8 cellular contexts compared by ENCODE assay signal in the genomic region with DNA sequence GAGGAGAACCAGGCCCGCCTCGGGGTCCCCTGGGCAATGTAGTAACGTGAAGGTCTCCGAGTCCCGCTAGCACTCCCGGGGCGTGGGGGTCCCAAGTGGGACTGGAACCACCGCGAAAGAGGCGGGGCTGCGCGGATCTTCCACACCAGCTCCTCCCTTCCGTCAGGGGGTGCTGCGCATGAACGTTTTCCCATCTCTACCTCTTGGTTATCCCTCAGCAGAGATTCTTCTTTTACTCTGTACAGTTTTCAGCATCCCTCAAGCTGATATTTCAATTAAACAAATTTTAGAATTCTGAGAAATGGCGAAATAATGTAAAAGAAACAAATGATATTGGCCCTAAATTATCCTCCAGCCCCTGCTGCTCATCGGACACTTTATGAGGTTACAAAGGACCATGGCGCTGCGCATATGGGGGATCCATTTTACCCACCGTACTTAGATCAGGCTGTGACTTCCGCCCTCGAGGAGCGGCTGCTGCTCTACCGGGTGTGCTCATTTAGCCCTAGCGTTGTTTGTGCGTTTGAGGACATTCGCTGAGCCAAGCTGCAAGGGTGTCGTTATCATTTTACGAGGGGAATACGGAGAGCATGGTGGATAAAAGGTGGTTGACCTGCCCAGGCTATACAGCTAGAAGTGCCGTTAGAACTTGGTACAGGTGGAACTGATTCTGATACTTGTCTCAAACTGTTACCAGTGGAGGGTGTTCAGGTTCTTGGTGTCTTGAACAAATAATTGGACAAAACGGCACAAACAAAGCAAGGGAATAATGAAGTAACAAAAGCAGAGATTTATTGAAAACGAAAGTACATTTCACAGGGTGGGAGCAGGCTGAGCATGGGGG.
DNase-seq lines count a peak whose midpoint lies in the region; ATAC-seq and TF ChIP-seq lines count a peak whose summit lies in the region.

No MANE protein-coding gene starts in this region.

- TF ChIP-seq POLR2A in GM10847 (IDR thresholded peaks at IDR 0.05; ENCODE audit: extremely low read depth, insufficient read length) (peak; percentile 57), NB4 (IDR thresholded peaks at IDR 0.05; ENCODE audit: extremely low read depth, insufficient read length) (peak; percentile 82), tibial nerve (IDR thresholded peaks at IDR 0.05) (peak in 1 of 2 donors; percentile 12)

- DNase-seq in NB4 (ENCODE audit: low read depth) (peak; percentile 95), cardiac septum (ENCODE audit: low spot score) (peak; percentile 84), tibial nerve (ENCODE audit: low spot score in 2 of 2) (peak; percentile 60 to 76)
- peak; percentile 69 for DNase-seq in activated naive CD8-positive, alpha-beta T cell treated with anti-CD3 and anti-CD28 coated beads, Interleukin-2, amount 10 ng/mL, durations not matched to agents 7 days and 5 days

- peaks cover 13% of the 10 kb centered on the region for H3K4me1 Mint-ChIP-seq in activated naive CD8-positive, alpha-beta T cell treated with anti-CD3 and anti-CD28 coated beads, Interleukin-2, amount 10 ng/mL, durations not matched to agents 7 days and 5 days

- POLR2A ChIA-PET in activated naive CD8-positive, alpha-beta T cell treated with anti-CD3 and anti-CD28 coated beads, Interleukin-2, amount 10 ng/mL, durations not matched to agents 7 days and 5 days (lab: Charles Lee): interaction anchor here (0.6 to 1.6 kb wide), 7 partner anchors 75 to 1821 kb away, joined by 3 to 16 read pairs (median 4); partner anchors contain the start of genes CHD6 and SRSF6

- peak in 1 of 2 donors; percentile 82 for TF ChIP-seq EP300 in tibial nerve (IDR thresholded peaks at IDR 0.05)

- H3K9me3 ChIP-seq in parathyroid adenoma (ENCODE audit: control insufficient read depth, low read length) (no peaks in the 10 kb centered on the region), tibial nerve (no peaks in the 10 kb centered on the region)

- H3K36me3 ChIP-seq in parathyroid adenoma (ENCODE audit: control insufficient read depth, insufficient read depth, low read length): no peaks in the 10 kb centered on the region
- no peaks in the 10 kb centered on the region for H3K36me3 ChIP-seq in tibial nerve

- H3K36me3 Mint-ChIP-seq in activated naive CD8-positive, alpha-beta T cell treated with anti-CD3 and anti-CD28 coated beads, Interleukin-2, amount 10 ng/mL, durations not matched to agents 7 days and 5 days: no peaks in the 10 kb centered on the region

- H3K27ac ChIP-seq in parathyroid adenoma (peak overlapping the region; percentile 90), tibial nerve (peak overlapping the region; percentile 32 to 96 (median 90))

- peak overlapping the region; percentile 82 for H3K4me3 ChIP-seq in NB4 (ENCODE audit: low read depth, low read length)
- peak overlapping the region; percentile 83 for H3K4me3 ChIP-seq in parathyroid adenoma (ENCODE audit: low read depth, low read length)
- peak overlapping the region; percentile 59 to 88 (median 62) for H3K4me3 ChIP-seq in tibial nerve

- peak overlapping the region; percentile 98 for H2AFZ ChIP-seq in parathyroid adenoma

- H3K9ac ChIP-seq in parathyroid adenoma: peak overlapping the region; percentile 74

- H3K27me3 Mint-ChIP-seq in activated naive CD8-positive, alpha-beta T cell treated with anti-CD3 and anti-CD28 coated beads, Interleukin-2, amount 10 ng/mL, durations not matched to agents 7 days and 5 days: no peaks in the 10 kb centered on the region

- peak overlapping the region; percentile 92 for H3K27ac Mint-ChIP-seq in activated naive CD8-positive, alpha-beta T cell treated with anti-CD3 and anti-CD28 coated beads, Interleukin-2, amount 10 ng/mL, durations not matched to agents 7 days and 5 days

- no peaks in the 10 kb centered on the region for H3K79me2 ChIP-seq in parathyroid adenoma

- 0 to 1% methylated on average over 33 of the region's 33 CpGs for WGBS in tibial nerve, 2 donors

- ATAC-seq in HG02571 (IDR thresholded peaks at IDR 0.05; ENCODE audit: unreplicated experiment) (peak; percentile 85), SK-N-SH treated with all-trans-retinoic acid at 6 μM for 48 hours (peak; percentile 96)
- peak; percentile 89 for ATAC-seq in activated naive CD8-positive, alpha-beta T cell treated with anti-CD3 and anti-CD28 coated beads, Interleukin-2, amount 10 ng/mL, durations not matched to agents 7 days and 5 days (ENCODE audit: low read depth)

- H3K4me2 ChIP-seq in parathyroid adenoma (ENCODE audit: low read length): peak overlapping the region; percentile 61

- H3K27me3 ChIP-seq in parathyroid adenoma (ENCODE audit: control insufficient read depth, insufficient read depth, low read length): no peaks in the 10 kb centered on the region
- H3K27me3 ChIP-seq in tibial nerve: no peaks in the 10 kb centered on the region

- no peaks in the 10 kb centered on the region for H3K9me3 Mint-ChIP-seq in activated naive CD8-positive, alpha-beta T cell treated with anti-CD3 and anti-CD28 coated beads, Interleukin-2, amount 10 ng/mL, durations not matched to agents 7 days and 5 days

- H3K4me1 ChIP-seq in parathyroid adenoma: peaks cover 3% of the 10 kb centered on the region
- peaks cover 0 to 16% (median 5%) of the 10 kb centered on the region in 4 donors for H3K4me1 ChIP-seq in tibial nerve

- intact Hi-C loops in cardiac septum (cut with DNase I): loop anchor here (5.0 to 10.0 kb wide), 5 partner anchors 76 to 549 kb away; partner anchors contain the start of genes CHD6 and LPIN3

- peak overlapping the region; percentile 87 for H3K4me3 Mint-ChIP-seq in activated naive CD8-positive, alpha-beta T cell treated with anti-CD3 and anti-CD28 coated beads, Interleukin-2, amount 10 ng/mL, durations not matched to agents 7 days and 5 days

- TF ChIP-seq CTCF in NB4 (IDR thresholded peaks at IDR 0.05; ENCODE audit: low read depth, low read length) (peak; percentile 52), parathyroid adenoma (IDR thresholded peaks at IDR 0.05) (peak; percentile 48), tibial nerve (IDR thresholded peaks at IDR 0.05) (peak; percentile 31 to 68 (median 56))

TF ChIP-seq in SK-N-SH treated with all-trans-retinoic acid at 6 μM for 48 hours, 23 proteins besides CTCF, POLR2A, EP300 and RAD21:
- TF ChIP-seq SNAI2 (CRISPR knock-in tag; IDR thresholded peaks at IDR 0.05) (peak; percentile 77; the same call in 1 of the 2 replicates), BACH2 (CRISPR knock-in tag; IDR thresholded peaks at IDR 0.05; ENCODE audit: borderline replicate concordance) (no peak)
- TF ChIP-seq, protein P1, sequence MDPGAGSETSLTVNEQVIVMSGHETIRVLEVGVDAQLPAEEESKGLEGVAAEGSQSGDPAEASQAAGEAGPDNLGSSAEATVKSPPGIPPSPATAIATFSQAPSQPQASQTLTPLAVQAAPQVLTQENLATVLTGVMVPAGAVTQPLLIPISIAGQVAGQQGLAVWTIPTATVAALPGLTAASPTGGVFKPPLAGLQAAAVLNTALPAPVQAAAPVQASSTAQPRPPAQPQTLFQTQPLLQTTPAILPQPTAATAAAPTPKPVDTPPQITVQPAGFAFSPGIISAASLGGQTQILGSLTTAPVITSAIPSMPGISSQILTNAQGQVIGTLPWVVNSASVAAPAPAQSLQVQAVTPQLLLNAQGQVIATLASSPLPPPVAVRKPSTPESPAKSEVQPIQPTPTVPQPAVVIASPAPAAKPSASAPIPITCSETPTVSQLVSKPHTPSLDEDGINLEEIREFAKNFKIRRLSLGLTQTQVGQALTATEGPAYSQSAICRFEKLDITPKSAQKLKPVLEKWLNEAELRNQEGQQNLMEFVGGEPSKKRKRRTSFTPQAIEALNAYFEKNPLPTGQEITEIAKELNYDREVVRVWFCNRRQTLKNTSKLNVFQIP (CRISPR knock-in tag; IDR thresholded peaks at IDR 0.05; ENCODE audit: borderline replicate concordance, low read depth): peak; percentile 81; the same call in 1 of the 2 replicates
- TF ChIP-seq, protein P2, sequence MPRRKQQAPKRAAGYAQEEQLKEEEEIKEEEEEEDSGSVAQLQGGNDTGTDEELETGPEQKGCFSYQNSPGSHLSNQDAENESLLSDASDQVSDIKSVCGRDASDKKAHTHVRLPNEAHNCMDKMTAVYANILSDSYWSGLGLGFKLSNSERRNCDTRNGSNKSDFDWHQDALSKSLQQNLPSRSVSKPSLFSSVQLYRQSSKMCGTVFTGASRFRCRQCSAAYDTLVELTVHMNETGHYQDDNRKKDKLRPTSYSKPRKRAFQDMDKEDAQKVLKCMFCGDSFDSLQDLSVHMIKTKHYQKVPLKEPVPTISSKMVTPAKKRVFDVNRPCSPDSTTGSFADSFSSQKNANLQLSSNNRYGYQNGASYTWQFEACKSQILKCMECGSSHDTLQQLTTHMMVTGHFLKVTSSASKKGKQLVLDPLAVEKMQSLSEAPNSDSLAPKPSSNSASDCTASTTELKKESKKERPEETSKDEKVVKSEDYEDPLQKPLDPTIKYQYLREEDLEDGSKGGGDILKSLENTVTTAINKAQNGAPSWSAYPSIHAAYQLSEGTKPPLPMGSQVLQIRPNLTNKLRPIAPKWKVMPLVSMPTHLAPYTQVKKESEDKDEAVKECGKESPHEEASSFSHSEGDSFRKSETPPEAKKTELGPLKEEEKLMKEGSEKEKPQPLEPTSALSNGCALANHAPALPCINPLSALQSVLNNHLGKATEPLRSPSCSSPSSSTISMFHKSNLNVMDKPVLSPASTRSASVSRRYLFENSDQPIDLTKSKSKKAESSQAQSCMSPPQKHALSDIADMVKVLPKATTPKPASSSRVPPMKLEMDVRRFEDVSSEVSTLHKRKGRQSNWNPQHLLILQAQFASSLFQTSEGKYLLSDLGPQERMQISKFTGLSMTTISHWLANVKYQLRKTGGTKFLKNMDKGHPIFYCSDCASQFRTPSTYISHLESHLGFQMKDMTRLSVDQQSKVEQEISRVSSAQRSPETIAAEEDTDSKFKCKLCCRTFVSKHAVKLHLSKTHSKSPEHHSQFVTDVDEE (CRISPR knock-in tag; IDR thresholded peaks at IDR 0.05): 0 out of 2 replicates have a peak, but pooled peaks have one; percentile 39

Comparison
In these comparisons a context has a peak if more than half of its experiments do, and no peak if none do; other contexts are left out.
1. Peak in every context shown above with its lines: DNase-seq, ATAC-seq, H3K4me3 ChIP-seq and H3K27ac ChIP-seq.